1 cellular context compared by ENCODE assay signal in genomic region chr6:32436995-32437836, GRCh38.
TF ChIP-seq lines count a peak whose summit lies in the region.

No MANE protein-coding gene starts in this region.

TF ChIP-seq in GM12878, 131 proteins besides CTCF, POLR2A, EP300 and RAD21 (continued from another document):
- TF ChIP-seq, protein P1, sequence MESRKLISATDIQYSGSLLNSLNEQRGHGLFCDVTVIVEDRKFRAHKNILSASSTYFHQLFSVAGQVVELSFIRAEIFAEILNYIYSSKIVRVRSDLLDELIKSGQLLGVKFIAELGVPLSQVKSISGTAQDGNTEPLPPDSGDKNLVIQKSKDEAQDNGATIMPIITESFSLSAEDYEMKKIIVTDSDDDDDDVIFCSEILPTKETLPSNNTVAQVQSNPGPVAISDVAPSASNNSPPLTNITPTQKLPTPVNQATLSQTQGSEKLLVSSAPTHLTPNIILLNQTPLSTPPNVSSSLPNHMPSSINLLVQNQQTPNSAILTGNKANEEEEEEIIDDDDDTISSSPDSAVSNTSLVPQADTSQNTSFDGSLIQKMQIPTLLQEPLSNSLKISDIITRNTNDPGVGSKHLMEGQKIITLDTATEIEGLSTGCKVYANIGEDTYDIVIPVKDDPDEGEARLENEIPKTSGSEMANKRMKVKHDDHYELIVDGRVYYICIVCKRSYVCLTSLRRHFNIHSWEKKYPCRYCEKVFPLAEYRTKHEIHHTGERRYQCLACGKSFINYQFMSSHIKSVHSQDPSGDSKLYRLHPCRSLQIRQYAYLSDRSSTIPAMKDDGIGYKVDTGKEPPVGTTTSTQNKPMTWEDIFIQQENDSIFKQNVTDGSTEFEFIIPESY (IDR thresholded peaks at IDR 0.05) = no peak
- TF ChIP-seq, protein P2, sequence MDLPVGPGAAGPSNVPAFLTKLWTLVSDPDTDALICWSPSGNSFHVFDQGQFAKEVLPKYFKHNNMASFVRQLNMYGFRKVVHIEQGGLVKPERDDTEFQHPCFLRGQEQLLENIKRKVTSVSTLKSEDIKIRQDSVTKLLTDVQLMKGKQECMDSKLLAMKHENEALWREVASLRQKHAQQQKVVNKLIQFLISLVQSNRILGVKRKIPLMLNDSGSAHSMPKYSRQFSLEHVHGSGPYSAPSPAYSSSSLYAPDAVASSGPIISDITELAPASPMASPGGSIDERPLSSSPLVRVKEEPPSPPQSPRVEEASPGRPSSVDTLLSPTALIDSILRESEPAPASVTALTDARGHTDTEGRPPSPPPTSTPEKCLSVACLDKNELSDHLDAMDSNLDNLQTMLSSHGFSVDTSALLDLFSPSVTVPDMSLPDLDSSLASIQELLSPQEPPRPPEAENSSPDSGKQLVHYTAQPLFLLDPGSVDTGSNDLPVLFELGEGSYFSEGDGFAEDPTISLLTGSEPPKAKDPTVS (IDR thresholded peaks at IDR 0.05; ENCODE audit: low read depth, low read length) = no peak
- TF ChIP-seq FOXM1 (IDR thresholded peaks at IDR 0.05; ENCODE audit: low read depth, low read length) (peak; percentile 82; the same call in 1 of the 2 replicates), ZNF207 (IDR thresholded peaks at IDR 0.05; ENCODE audit: borderline replicate concordance) (0 out of 2 replicates have a peak, but pooled peaks have one; percentile 21), TBL1XR1 (IDR thresholded peaks at IDR 0.05; ENCODE audit: low read depth, low read length) (no peak), YY1 (IDR thresholded peaks at IDR 0.05; ENCODE audit: low read depth, low read length) (no peak), RAD51 (IDR thresholded peaks at IDR 0.05) (no peak), SMC3 (IDR thresholded peaks at IDR 0.05; ENCODE audit: borderline replicate concordance, low read length) (no peak)
- TF ChIP-seq, protein P3, sequence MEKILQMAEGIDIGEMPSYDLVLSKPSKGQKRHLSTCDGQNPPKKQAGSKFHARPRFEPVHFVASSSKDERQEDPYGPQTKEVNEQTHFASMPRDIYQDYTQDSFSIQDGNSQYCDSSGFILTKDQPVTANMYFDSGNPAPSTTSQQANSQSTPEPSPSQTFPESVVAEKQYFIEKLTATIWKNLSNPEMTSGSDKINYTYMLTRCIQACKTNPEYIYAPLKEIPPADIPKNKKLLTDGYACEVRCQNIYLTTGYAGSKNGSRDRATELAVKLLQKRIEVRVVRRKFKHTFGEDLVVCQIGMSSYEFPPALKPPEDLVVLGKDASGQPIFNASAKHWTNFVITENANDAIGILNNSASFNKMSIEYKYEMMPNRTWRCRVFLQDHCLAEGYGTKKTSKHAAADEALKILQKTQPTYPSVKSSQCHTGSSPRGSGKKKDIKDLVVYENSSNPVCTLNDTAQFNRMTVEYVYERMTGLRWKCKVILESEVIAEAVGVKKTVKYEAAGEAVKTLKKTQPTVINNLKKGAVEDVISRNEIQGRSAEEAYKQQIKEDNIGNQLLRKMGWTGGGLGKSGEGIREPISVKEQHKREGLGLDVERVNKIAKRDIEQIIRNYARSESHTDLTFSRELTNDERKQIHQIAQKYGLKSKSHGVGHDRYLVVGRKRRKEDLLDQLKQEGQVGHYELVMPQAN (conservative IDR thresholded peaks at IDR 0.05) = 0 out of 2 replicates have a peak, but pooled peaks have one; percentile 10
